ENCODE assay signal across 8 cellular contexts in genomic region chr2:241316825-241317224, GRCh38. TPM values are rescaled to one million over a fixed set of nuclear protein-coding genes. Genes with fewer than 3 reads are reported as not detected.
DNase-seq lines count a peak whose midpoint lies in the region; ATAC-seq and TF ChIP-seq lines count a peak whose summit lies in the region.

No MANE protein-coding gene starts in this region.

- H3K36me3 ChIP-seq in heart right ventricle: no peaks in the 10 kb centered on the region
- H3K36me3 ChIP-seq in mesodermal cell (ENCODE audit: control insufficient read depth, insufficient read depth, low read length): peaks cover 30% of the 10 kb centered on the region
- H3K36me3 ChIP-seq in uterus: no peaks in the 10 kb centered on the region

- H3K27ac Mint-ChIP-seq in MCF 10A (ENCODE audit: low read depth, unreplicated experiment): peak overlapping the region; percentile 100

- H3K4me1 ChIP-seq in heart right ventricle (peaks cover 11 to 80% (median 74%) of the 10 kb centered on the region in 9 donors), mesodermal cell (ENCODE audit: control insufficient read depth, insufficient read depth, low read length, poor library complexity, severe bottlenecking) (peaks cover 29% of the 10 kb centered on the region), uterus (no peaks in the 10 kb centered on the region)

- H3K4me3 ChIP-seq in heart right ventricle: peak overlapping the region; percentile 63 to 93 (median 75)
- peak overlapping the region; percentile 92 for H3K4me3 ChIP-seq in mesodermal cell (ENCODE audit: extremely low read depth, insufficient read depth, low read length, poor library complexity, severe bottlenecking)
- H3K4me3 ChIP-seq in uterus: peak overlapping the region; percentile 68 to 82

- H3K4me3 Mint-ChIP-seq in MCF 10A (ENCODE audit: unreplicated experiment): peak overlapping the region; percentile 98

- peaks cover 45% of the 10 kb centered on the region for H3K36me3 Mint-ChIP-seq in MCF 10A (ENCODE audit: insufficient read depth, unreplicated experiment)

- H3K9me3 ChIP-seq in heart right ventricle: no peaks in the 10 kb centered on the region
- H3K9me3 ChIP-seq in mesodermal cell (ENCODE audit: control insufficient read depth, low read length): no peaks in the 10 kb centered on the region
- H3K9me3 ChIP-seq in uterus: no peaks in the 10 kb centered on the region

- CTCF ChIA-PET in MCF 10A (lab: Yijun Ruan, JAX): interaction anchor here (0.6 kb wide), 1 partner anchor 414 kb away, joined by 3 read pairs; no protein-coding TSS in a partner anchor

- no peak for TF ChIP-seq CTCF in heart right ventricle (IDR thresholded peaks at IDR 0.05)
- no peak for TF ChIP-seq CTCF in MCF 10A (IDR thresholded peaks at IDR 0.05; ENCODE audit: unreplicated experiment)
- TF ChIP-seq CTCF in uterus (IDR thresholded peaks at IDR 0.05): no peak

- no peaks in the 10 kb centered on the region for H3K27me3 Mint-ChIP-seq in MCF 10A (ENCODE audit: insufficient read depth, unreplicated experiment)

- no peak for DNase-seq in heart right ventricle
- no peak for DNase-seq in Right ventricle myocardium inferior (ENCODE audit: missing footprints)
- no peak for DNase-seq in MCF 10A (ENCODE audit: unreplicated experiment)
- DNase-seq in uterus: no peak
- no peak for DNase-seq in DMS 273 (lab: John Stamatoyannopoulos, UW; ENCODE audit: unreplicated experiment)
- no peak for DNase-seq in NCI-H774 (lab: John Stamatoyannopoulos, UW)

- ATAC-seq in heart right ventricle: no peak
- ATAC-seq in Right ventricle myocardium inferior: no peak
- ATAC-seq in HG03565 (IDR thresholded peaks at IDR 0.05; ENCODE audit: unreplicated experiment): no peak

- H3K27me3 ChIP-seq in heart right ventricle: no peaks in the 10 kb centered on the region
- no peaks in the 10 kb centered on the region for H3K27me3 ChIP-seq in uterus

- no peaks in the 10 kb centered on the region for H3K9me3 Mint-ChIP-seq in MCF 10A (ENCODE audit: unreplicated experiment)

- peaks cover 39% of the 10 kb centered on the region for H3K4me1 Mint-ChIP-seq in MCF 10A (ENCODE audit: insufficient read depth, unreplicated experiment)

- intact Hi-C loops in heart right ventricle (cut with DNase I): loop anchor here in 5 of 10 donors (2.0 to 5.0 kb wide), 3 partner anchors 34 to 45 kb away; no protein-coding TSS in a partner anchor
- intact Hi-C loops in Right ventricle myocardium inferior (cut with DNase I): loop anchor here (5.0 to 10.0 kb wide), 2 partner anchors 162 to 190 kb away; partner anchors contain the start of genes PPP1R7 and STK25
- intact Hi-C loops in MCF 10A (cut with micrococcal nuclease): no loop called here
- intact Hi-C loops in uterus (cut with DNase I; ENCODE audit: low total_unique reads): no loop called here

- H3K27ac ChIP-seq in heart right ventricle (peak overlapping the region; percentile 85 to 99 (median 94)), mesodermal cell (ENCODE audit: low read depth, low read length, severe bottlenecking) (no peak overlapping the region), uterus (peak overlapping the region; percentile 97 to 99)

- BruUV-seq in MCF 10A (replicated peaks; lab: Mats Ljungman, UMichigan): no TSS peak

- TF ChIP-seq POLR2A in uterus (IDR thresholded peaks at IDR 0.05): no peak

- WGBS in heart right ventricle, 2 donors: 6 to 7% methylated on average over 4 of the region's 4 CpGs
- 21 to 40% methylated on average over 1 to 4 of the region's 4 CpGs for WGBS in mesodermal cell (ENCODE audit: insufficient coverage in 2 of 2), 2 experiments

- POLR2A ChIA-PET in MCF 10A (lab: Yijun Ruan, JAX): interaction anchor here (0.6 to 13.7 kb wide), 10 partner anchors 10 to 215 kb away, joined by 3 to 263 read pairs (median 6); partner anchors contain the start of genes FARP2 and MTERF4

RNA-seq across cellular contexts. Expression of gene SEPTIN2, which starts 1.1 kb away (rescaled TPM):
- 100 to 1,000 TPM; 177 to 249 (median 194) TPM for total RNA-seq in heart right ventricle
- 100 to 1,000 TPM; 100 to 128 TPM for polyA plus RNA-seq in heart right ventricle
- 150 TPM for total RNA-seq in Right ventricle myocardium inferior
- total RNA-seq in MCF 10A (2022): 254 and 271 TPM in 2 replicates
- 476 TPM for polyA plus RNA-seq in mesodermal cell (2013, experiment 1 of 2)
- 476 TPM for polyA plus RNA-seq in mesodermal cell (2013, experiment 2 of 2)
- 100 to 1,000 TPM; 135 to 631 (median 268) TPM for total RNA-seq in uterus

RNA-seq across cellular contexts. Expression of gene HDLBP, which starts 1.4 kb away (rescaled TPM):
- total RNA-seq in heart right ventricle: 100 to 1,000 TPM; 312 to 419 (median 357) TPM
- 100 to 1,000 TPM; 206 to 273 TPM for polyA plus RNA-seq in heart right ventricle
- 393 TPM for total RNA-seq in Right ventricle myocardium inferior
- total RNA-seq in MCF 10A (2022): 670 and 743 TPM in 2 replicates
- 438 TPM for polyA plus RNA-seq in mesodermal cell (2013, experiment 1 of 2)
- 448 TPM for polyA plus RNA-seq in mesodermal cell (2013, experiment 2 of 2)
- 1,000 to 10,000 TPM in 1 of 4 donors, 100 to 1,000 TPM in 3; 226 to 1,465 (median 466) TPM for total RNA-seq in uterus

RNA-seq across cellular contexts. Expression of gene FARP2, which starts 39.3 kb away (rescaled TPM):
- total RNA-seq in heart right ventricle (10 to 100 TPM; 14.4 to 23.6 (median 19.4) TPM), Right ventricle myocardium inferior (15.0 TPM), MCF 10A (2022) (31.7 and 32.6 TPM in 2 replicates), uterus (10 to 100 TPM; 20.0 to 92.0 (median 40.6) TPM)
- 10 to 100 TPM in 1 of 2 donors, 1 to 10 TPM in 1; 7.1 to 10.5 TPM for polyA plus RNA-seq in heart right ventricle
- polyA plus RNA-seq in mesodermal cell (2013, experiment 1 of 2): 23.3 TPM
- 26.1 TPM for polyA plus RNA-seq in mesodermal cell (2013, experiment 2 of 2)
